In the genomic region with DNA sequence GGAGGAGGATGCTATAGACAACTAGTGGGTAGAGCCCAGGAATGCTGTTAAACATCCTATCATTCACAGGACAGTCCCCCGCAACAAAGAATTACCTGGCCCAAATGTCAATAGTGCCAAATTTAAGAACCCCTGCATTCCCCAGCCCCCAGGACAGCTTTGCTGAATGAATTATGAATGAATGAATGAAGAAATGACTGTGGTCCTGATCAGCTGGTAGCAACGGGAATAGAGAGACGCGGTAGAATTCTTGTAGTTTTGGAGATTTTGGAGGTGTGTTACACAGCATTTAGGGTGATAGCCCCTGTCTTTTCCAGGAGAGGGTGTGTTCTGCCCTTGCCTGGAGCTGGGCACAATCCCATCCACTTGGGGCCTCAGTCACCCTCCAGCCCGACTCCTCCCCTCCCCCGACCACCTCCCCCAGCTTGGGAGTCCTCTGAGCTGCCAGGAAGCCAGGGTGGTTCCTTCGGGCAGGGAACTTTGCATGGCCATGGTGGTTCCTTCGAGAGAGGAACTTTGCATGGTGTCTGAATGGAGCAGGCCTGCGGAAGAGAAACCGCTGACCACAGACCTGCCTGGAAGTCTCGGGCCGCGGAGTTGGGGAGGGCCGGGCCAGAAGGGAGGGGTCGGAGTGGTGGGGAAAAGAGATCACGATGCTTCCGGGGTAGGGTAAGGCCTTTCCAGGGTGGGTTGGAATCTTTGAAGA, we compare ENCODE assay signal across 10 cellular contexts. TPM values are rescaled to one million over a fixed set of nuclear protein-coding genes. Genes with fewer than 3 reads are reported as not detected.
DNase-seq lines count a peak whose midpoint lies in the region; ATAC-seq and TF ChIP-seq lines count a peak whose summit lies in the region.
"Had no signal": no experiment of that assay in that cellular context is flagged by ENCODE, and none has a peak within 500 bp of the region (broad histone marks: within the 10 kb centered on the region; RNA-seq: fewer than 3 reads in every experiment).

No MANE protein-coding gene starts in this region.

- peaks cover 16% of the 10 kb centered on the region for H3K4me1 ChIP-seq in suprapubic skin
- H3K4me1 ChIP-seq: A549 had no signal

- H3K4me1 Mint-ChIP-seq in T-helper 2 cell treated with Interferon-gamma antibody and Interleukin-4, amounts not matched to agents 5 μg/mL and 100 μg/mL, for 36 hours (ENCODE audit: low read depth) = peaks cover 14% of the 10 kb centered on the region
- peaks cover 10% of the 10 kb centered on the region for H3K4me1 Mint-ChIP-seq in activated T-helper 17 cell treated with anti-CD3 and anti-CD28 coated beads, Interleukin-2, amount 50 U/mL, for 72 hours

- H3K27ac Mint-ChIP-seq in T-helper 2 cell treated with Interferon-gamma antibody and Interleukin-4, amounts not matched to agents 5 μg/mL and 100 μg/mL, for 36 hours = no peak overlapping the region
- H3K27ac Mint-ChIP-seq in activated T-helper 17 cell treated with anti-CD3 and anti-CD28 coated beads, Interleukin-2, amount 50 U/mL, for 72 hours = no peak overlapping the region

- no peak for ATAC-seq in activated T-helper 17 cell treated with anti-CD3 and anti-CD28 coated beads, Interleukin-2, amount 50 U/mL, for 72 hours (replicated peaks)
- no peak for ATAC-seq in HG03135 (IDR thresholded peaks at IDR 0.05; ENCODE audit: unreplicated experiment)
- ATAC-seq in GM21390 (IDR thresholded peaks at IDR 0.05; ENCODE audit: unreplicated experiment) = no peak

- TF ChIP-seq CTCF in suprapubic skin (IDR thresholded peaks at IDR 0.05) = no peak

- TF ChIP-seq POLR2A in suprapubic skin (IDR thresholded peaks at IDR 0.05) = no peak

- no peaks in the 10 kb centered on the region for H3K36me3 ChIP-seq in suprapubic skin

- no peak for DNase-seq in T-helper 2 cell treated with Interferon-gamma antibody and Interleukin-4, amounts not matched to agents 5 μg/mL and 100 μg/mL, for 36 hours (ENCODE audit: low spot score)
- no peak for DNase-seq in T-helper 2 cell
- peak; percentile 71 for DNase-seq in islet precursor cell
- no peak for DNase-seq in suprapubic skin (ENCODE audit: low spot score in 2 of 2)
- no peak for DNase-seq in T1000 (lab: John Stamatoyannopoulos, UW)
- DNase-seq: effector memory CD4-positive, alpha-beta T cell had no signal

- peaks cover 55% of the 10 kb centered on the region for H3K27me3 Mint-ChIP-seq in T-helper 2 cell treated with Interferon-gamma antibody and Interleukin-4, amounts not matched to agents 5 μg/mL and 100 μg/mL, for 36 hours (ENCODE audit: low read depth)
- H3K27me3 Mint-ChIP-seq in activated T-helper 17 cell treated with anti-CD3 and anti-CD28 coated beads, Interleukin-2, amount 50 U/mL, for 72 hours = peaks cover 52% of the 10 kb centered on the region

- H3K9me3 Mint-ChIP-seq in T-helper 2 cell treated with Interferon-gamma antibody and Interleukin-4, amounts not matched to agents 5 μg/mL and 100 μg/mL, for 36 hours = no peaks in the 10 kb centered on the region
- H3K9me3 Mint-ChIP-seq in activated T-helper 17 cell treated with anti-CD3 and anti-CD28 coated beads, Interleukin-2, amount 50 U/mL, for 72 hours = no peaks in the 10 kb centered on the region

- H3K9me3 ChIP-seq in suprapubic skin = no peaks in the 10 kb centered on the region
- H3K9me3 ChIP-seq: A549 had no signal

- H3K4me3 Mint-ChIP-seq in T-helper 2 cell treated with Interferon-gamma antibody and Interleukin-4, amounts not matched to agents 5 μg/mL and 100 μg/mL, for 36 hours = peak overlapping the region; percentile 51
- peak overlapping the region; percentile 69 for H3K4me3 Mint-ChIP-seq in activated T-helper 17 cell treated with anti-CD3 and anti-CD28 coated beads, Interleukin-2, amount 50 U/mL, for 72 hours

- 32% methylated on average over 17 of the region's 17 CpGs for WGBS in suprapubic skin

- H3K27ac ChIP-seq in suprapubic skin = peak overlapping the region; percentile 1
- H3K27ac ChIP-seq: A549 had no signal

- H3K27me3 ChIP-seq in suprapubic skin = peaks cover 54% of the 10 kb centered on the region

- no peak overlapping the region for H3K4me3 ChIP-seq in suprapubic skin
- H3K4me3 ChIP-seq: A549 had no signal

- TF ChIP-seq EP300 in suprapubic skin (IDR thresholded peaks at IDR 0.05) = no peak

- H3K36me3 Mint-ChIP-seq in T-helper 2 cell treated with Interferon-gamma antibody and Interleukin-4, amounts not matched to agents 5 μg/mL and 100 μg/mL, for 36 hours (ENCODE audit: low read depth) = peaks cover 2% of the 10 kb centered on the region
- no peaks in the 10 kb centered on the region for H3K36me3 Mint-ChIP-seq in activated T-helper 17 cell treated with anti-CD3 and anti-CD28 coated beads, Interleukin-2, amount 50 U/mL, for 72 hours (ENCODE audit: low read depth)

RNA-seq across cellular contexts. Expression of a gene that starts 1.0 kb away (rescaled TPM):
- total RNA-seq in activated T-helper 17 cell treated with anti-CD3 and anti-CD28 coated beads, Interleukin-2, amount 50 U/mL, for 72 hours = under 1 TPM; 0.13 to 0.15 TPM
- 1 to 10 TPM; 5.0 to 10.0 (median 6.6) TPM for total RNA-seq in suprapubic skin

RNA-seq across cellular contexts. Expression of a gene that starts 40.8 kb away (rescaled TPM):
- total RNA-seq in activated T-helper 17 cell treated with anti-CD3 and anti-CD28 coated beads, Interleukin-2, amount 50 U/mL, for 72 hours = not detected
- 1 to 10 TPM in 3 of 4 donors, under 1 TPM in 1; 0.62 to 3.4 (median 1.4) TPM for total RNA-seq in suprapubic skin

RNA-seq across cellular contexts. Expression of a gene that starts 58.5 kb away (rescaled TPM):
- 10 to 100 TPM; 47.0 to 47.4 TPM for total RNA-seq in activated T-helper 17 cell treated with anti-CD3 and anti-CD28 coated beads, Interleukin-2, amount 50 U/mL, for 72 hours
- total RNA-seq in suprapubic skin = 10 to 100 TPM; 45.5 to 54.9 (median 51.6) TPM

Comparison
In these comparisons a context has a peak if more than half of its experiments do, and no peak if none do; other contexts are left out.
1. RNA of a gene that starts 1.0 kb away (total RNA-seq): 5.0 to 10.0 TPM in suprapubic skin; 0.13 to 0.15 TPM in activated T-helper 17 cell treated with anti-CD3 and anti-CD28 coated beads, Interleukin-2, amount 50 U/mL, for 72 hours; every median in the first group is over 4 times any median in the second.